Comparison of ENCODE assay signal across 19 cellular contexts in genomic region chr12:13631873-13632272, GRCh38.
A peak's percentile ranks its signal among the peaks of the same experiment; 100 is the strongest.
DNase-seq lines count a peak whose midpoint lies in the region; ATAC-seq, FAIRE-seq and TF ChIP-seq lines count a peak whose summit lies in the region.
"Had no signal": no experiment of that assay in that cellular context is flagged by ENCODE, and none has a peak within 500 bp of the region (broad histone marks: within the 10 kb centered on the region; RNA-seq: fewer than 3 reads in every experiment).

No MANE protein-coding gene starts in this region.

- H3K27me3 ChIP-seq in GM06990 (replicated peaks; ENCODE audit: control insufficient read depth, insufficient read depth, low read length), result no peaks in the 10 kb centered on the region; the same call in 1 of the 2 replicates
- no peaks in the 10 kb centered on the region for H3K27me3 ChIP-seq in right lobe of liver
- H3K27me3 ChIP-seq: BE2C had no signal

- H3K4me1 ChIP-seq in right lobe of liver, result no peaks in the 10 kb centered on the region
- no peaks in the 10 kb centered on the region for H3K4me1 ChIP-seq in kidney (ENCODE audit: control insufficient read depth in 1 of 2, insufficient read depth in 1 of 2, low read depth in 1 of 2, low read length in 2 of 2)
- H3K4me1 ChIP-seq: BE2C had no signal

- DNase-seq in GM06990 (ENCODE audit: extremely low read depth, insufficient read length) (peak; percentile 62), astrocyte of the hippocampus (ENCODE audit: low read depth, low spot score) (peak; percentile 75), inferior parietal cortex (ENCODE audit: extremely low spot score) (peak; percentile 13), renal cortical epithelial cell (ENCODE audit: low read depth) (peak; percentile 47), right lobe of liver (no peak), kidney (no peak)
- DNase-seq in activated T-cell treated with anti-CD3 and anti-CD28 coated beads, Interleukin-2, amount 50 U/mL, for 1 hour, result no peak
- DNase-seq: BE2C; CD4-positive, alpha-beta memory T cell; DMS79; GM23248; IMR-90 had no signal

- WGBS in right lobe of liver (ENCODE audit: insufficient coverage, low coverage, low lambda C conversion rate, missing lambda C conversion rate), result 68% methylated on average over 2 of the region's 2 CpGs

- H3K4me3 ChIP-seq in GM06990 (replicated peaks; ENCODE audit: low read depth, low read length) (no peak overlapping the region), right lobe of liver (no peak overlapping the region), kidney (ENCODE audit: low read length in 2 of 2) (no peak overlapping the region)
- H3K4me3 ChIP-seq: GM23248 had no signal

- FAIRE-seq in kidney (lab: Jason Lieb, UNC), result no peak
- FAIRE-seq: A204.1, G401.6, GM19239, H54 had no signal

- H3K36me3 ChIP-seq in GM06990 (ENCODE audit: control insufficient read depth, insufficient read depth, low read length), result no peaks in the 10 kb centered on the region
- H3K36me3 ChIP-seq in right lobe of liver, result no peaks in the 10 kb centered on the region
- H3K36me3 ChIP-seq in kidney (ENCODE audit: control insufficient read depth in 1 of 2, insufficient read depth in 2 of 2, low read length in 2 of 2), result no peaks in the 10 kb centered on the region
- H3K36me3 ChIP-seq: BE2C had no signal

- TF ChIP-seq CTCF in GM06990 (IDR thresholded peaks at IDR 0.05; ENCODE audit: insufficient read depth, low read length, poor library complexity, severe bottlenecking) (no peak), right lobe of liver (IDR thresholded peaks at IDR 0.05) (no peak), kidney (IDR thresholded peaks at IDR 0.05; ENCODE audit: borderline replicate concordance, extremely low read depth, insufficient read depth) (no peak)

- H3K9ac ChIP-seq in kidney (ENCODE audit: low read length in 2 of 2), result no peak overlapping the region
- H3K9ac ChIP-seq: GM23248 had no signal

- no peak for ATAC-seq in right lobe of liver
- no peak for ATAC-seq in HG02938 (IDR thresholded peaks at IDR 0.05; ENCODE audit: unreplicated experiment)
- ATAC-seq: HCT116 had no signal

- H3K9me3 ChIP-seq in right lobe of liver (no peaks in the 10 kb centered on the region), kidney (ENCODE audit: control insufficient read depth in 1 of 2, low read length in 2 of 2) (no peaks in the 10 kb centered on the region)
- H3K9me3 ChIP-seq: BE2C had no signal

- TF ChIP-seq POLR2A in right lobe of liver (IDR thresholded peaks at IDR 0.05), result no peak

- H3K27ac ChIP-seq in right lobe of liver (no peak overlapping the region), kidney (ENCODE audit: low read depth in 2 of 2, low read length in 2 of 2) (no peak overlapping the region)
- H3K27ac ChIP-seq: C4-2B, GM23248 had no signal

- intact Hi-C loops in right lobe of liver (cut with DNase I) (no loop called here), kidney (cut with DNase I) (no loop called here)

Comparison
In these comparisons a context has a peak if more than half of its experiments do, and no peak if none do; other contexts are left out.
1. DNase-seq: peak in GM06990 (single experiment), astrocyte of the hippocampus (single experiment), inferior parietal cortex (single experiment) and renal cortical epithelial cell (single experiment); none in right lobe of liver (0 of 3), activated T-cell treated with anti-CD3 and anti-CD28 coated beads, Interleukin-2, amount 50 U/mL, for 1 hour (single experiment) and kidney (single experiment).